8 cellular contexts compared by ENCODE assay signal in the genomic region with DNA sequence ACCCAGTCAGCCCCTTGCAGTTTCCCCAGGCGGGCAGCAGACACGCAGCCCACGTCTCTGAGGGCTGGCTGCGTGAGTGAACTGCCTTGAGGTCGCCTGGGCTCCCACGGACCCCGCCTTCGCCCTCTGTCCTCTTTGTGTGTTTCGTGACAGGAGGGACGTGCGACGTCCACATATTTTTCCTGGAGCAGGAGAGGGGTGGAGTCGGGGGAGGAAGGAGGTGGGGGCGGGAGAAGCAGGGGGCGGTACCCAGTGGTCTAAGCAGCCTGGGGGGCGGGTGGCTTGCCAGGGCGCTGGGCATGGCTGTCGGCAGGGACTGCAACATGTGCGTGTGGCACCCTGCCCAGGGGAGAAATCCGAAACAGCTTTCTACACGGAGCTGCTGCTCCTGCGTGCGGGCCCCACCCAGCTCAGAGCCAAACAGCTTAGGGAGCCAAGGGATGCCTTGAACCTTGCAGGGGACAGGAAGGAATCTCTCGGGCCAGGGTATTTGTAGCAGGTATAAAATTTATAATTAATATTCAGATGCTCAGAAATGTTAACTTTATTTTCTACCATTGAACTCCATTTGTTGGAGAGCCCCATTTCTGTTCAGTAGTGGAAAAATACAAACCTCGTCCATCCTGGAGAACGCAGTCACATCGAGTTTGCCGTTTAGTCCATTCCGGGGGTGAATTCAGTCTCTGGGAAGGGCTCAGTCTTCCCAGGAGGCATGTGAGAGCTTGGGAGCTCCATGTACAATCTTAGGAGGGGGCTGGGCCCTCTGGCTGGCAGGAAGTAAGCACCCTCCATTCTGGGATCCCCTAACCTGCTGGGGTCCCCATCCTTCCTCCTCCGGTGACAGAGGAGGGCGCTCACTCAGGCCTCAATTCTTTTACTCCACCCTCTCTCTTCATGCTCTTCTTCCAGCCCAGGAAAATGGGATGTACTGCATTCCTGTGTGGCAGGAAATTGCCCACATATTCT.
DNase-seq lines count a peak whose midpoint lies in the region; ATAC-seq and TF ChIP-seq lines count a peak whose summit lies in the region.

No MANE protein-coding gene starts in this region.

- intact Hi-C loops in stomach (cut with DNase I; ENCODE audit: low total_unique reads) = no loop called here

- H3K4me3 ChIP-seq in coronary artery (peak overlapping the region; percentile 70), stomach (peak overlapping the region; percentile 43 to 47 (median 46))

- H3K4me3 Mint-ChIP-seq in activated CD8-positive, alpha-beta memory T cell treated with anti-CD3 and anti-CD28 coated beads, Interleukin-2, amount 10 ng/mL, durations not matched to agents 7 days and 5 days = no peak overlapping the region

- no peaks in the 10 kb centered on the region for H3K27me3 ChIP-seq in stomach

- 5 to 10% (median 7%) methylated on average over 24 to 31 of the region's 31 CpGs for WGBS in stomach, 5 donors

- H3K36me3 ChIP-seq in stomach = no peaks in the 10 kb centered on the region

- no peak for TF ChIP-seq EP300 in stomach (IDR thresholded peaks at IDR 0.05)

- H3K27ac ChIP-seq in coronary artery (peak overlapping the region; percentile 54 to 88), stomach (peak overlapping the region; percentile 21 to 76 (median 65))

- peaks cover 7% of the 10 kb centered on the region for H3K4me1 Mint-ChIP-seq in activated CD8-positive, alpha-beta memory T cell treated with anti-CD3 and anti-CD28 coated beads, Interleukin-2, amount 10 ng/mL, durations not matched to agents 7 days and 5 days

- peaks cover 8 to 23% (median 19%) of the 10 kb centered on the region in 4 donors for H3K4me1 ChIP-seq in stomach

- TF ChIP-seq POLR2A in stomach (IDR thresholded peaks at IDR 0.05) = no peak

- ATAC-seq in activated CD8-positive, alpha-beta memory T cell treated with anti-CD3 and anti-CD28 coated beads, Interleukin-2, amount 10 ng/mL, durations not matched to agents 7 days and 5 days = no peak
- ATAC-seq in left lobe of liver = peak; percentile 77
- no peak for ATAC-seq in GM21528 (IDR thresholded peaks at IDR 0.05; ENCODE audit: low FRiP score, unreplicated experiment)

- CTCF ChIA-PET in activated CD8-positive, alpha-beta memory T cell treated with anti-CD3 and anti-CD28 coated beads, Interleukin-2, amount 10 ng/mL, durations not matched to agents 7 days and 5 days (lab: Charles Lee) = no interaction called here

- H3K9me3 ChIP-seq in stomach = no peaks in the 10 kb centered on the region

- no peak overlapping the region for H3K27ac Mint-ChIP-seq in activated CD8-positive, alpha-beta memory T cell treated with anti-CD3 and anti-CD28 coated beads, Interleukin-2, amount 10 ng/mL, durations not matched to agents 7 days and 5 days

- TF ChIP-seq CTCF in coronary artery (IDR thresholded peaks at IDR 0.05) (no peak), stomach (IDR thresholded peaks at IDR 0.05) (no peak)

- H3K27me3 Mint-ChIP-seq in activated CD8-positive, alpha-beta memory T cell treated with anti-CD3 and anti-CD28 coated beads, Interleukin-2, amount 10 ng/mL, durations not matched to agents 7 days and 5 days = peaks cover 42% of the 10 kb centered on the region

- peak; percentile 7 for DNase-seq in activated CD8-positive, alpha-beta memory T cell treated with anti-CD3 and anti-CD28 coated beads, Interleukin-2, amount 10 ng/mL, durations not matched to agents 7 days and 5 days
- DNase-seq in activated CD8-positive, alpha-beta memory T cell treated with anti-CD3 and anti-CD28 coated beads, Interleukin-2, amount 50 U/mL, for 4 hours = no peak
- DNase-seq in NCI-H774 (lab: John Stamatoyannopoulos, UW) (peak; percentile 10), coronary artery (ENCODE audit: low spot score) (peak; percentile 86), left lobe of liver (ENCODE audit: low spot score) (peak; percentile 63), stomach (peak; percentile 80)
- DNase-seq in stimulated activated CD8-positive, alpha-beta memory T cell treated with anti-CD3 and anti-CD28 coated beads, Interleukin-4, amount 100 ng/mL, for 48 hours = no peak

- no peaks in the 10 kb centered on the region for H3K9me3 Mint-ChIP-seq in activated CD8-positive, alpha-beta memory T cell treated with anti-CD3 and anti-CD28 coated beads, Interleukin-2, amount 10 ng/mL, durations not matched to agents 7 days and 5 days (ENCODE audit: low read depth)

- no peaks in the 10 kb centered on the region for H3K36me3 Mint-ChIP-seq in activated CD8-positive, alpha-beta memory T cell treated with anti-CD3 and anti-CD28 coated beads, Interleukin-2, amount 10 ng/mL, durations not matched to agents 7 days and 5 days

Comparison
In these comparisons a context has a peak if more than half of its experiments do, and no peak if none do; other contexts are left out.
1. DNase-seq: peak in activated CD8-positive, alpha-beta memory T cell treated with anti-CD3 and anti-CD28 coated beads, Interleukin-2, amount 10 ng/mL, durations not matched to agents 7 days and 5 days (single experiment), NCI-H774 (single experiment), coronary artery (single experiment), left lobe of liver (single experiment) and stomach (single experiment); none in activated CD8-positive, alpha-beta memory T cell treated with anti-CD3 and anti-CD28 coated beads, Interleukin-2, amount 50 U/mL, for 4 hours (single experiment) and stimulated activated CD8-positive, alpha-beta memory T cell treated with anti-CD3 and anti-CD28 coated beads, Interleukin-4, amount 100 ng/mL, for 48 hours (single experiment).